In the genomic region with DNA sequence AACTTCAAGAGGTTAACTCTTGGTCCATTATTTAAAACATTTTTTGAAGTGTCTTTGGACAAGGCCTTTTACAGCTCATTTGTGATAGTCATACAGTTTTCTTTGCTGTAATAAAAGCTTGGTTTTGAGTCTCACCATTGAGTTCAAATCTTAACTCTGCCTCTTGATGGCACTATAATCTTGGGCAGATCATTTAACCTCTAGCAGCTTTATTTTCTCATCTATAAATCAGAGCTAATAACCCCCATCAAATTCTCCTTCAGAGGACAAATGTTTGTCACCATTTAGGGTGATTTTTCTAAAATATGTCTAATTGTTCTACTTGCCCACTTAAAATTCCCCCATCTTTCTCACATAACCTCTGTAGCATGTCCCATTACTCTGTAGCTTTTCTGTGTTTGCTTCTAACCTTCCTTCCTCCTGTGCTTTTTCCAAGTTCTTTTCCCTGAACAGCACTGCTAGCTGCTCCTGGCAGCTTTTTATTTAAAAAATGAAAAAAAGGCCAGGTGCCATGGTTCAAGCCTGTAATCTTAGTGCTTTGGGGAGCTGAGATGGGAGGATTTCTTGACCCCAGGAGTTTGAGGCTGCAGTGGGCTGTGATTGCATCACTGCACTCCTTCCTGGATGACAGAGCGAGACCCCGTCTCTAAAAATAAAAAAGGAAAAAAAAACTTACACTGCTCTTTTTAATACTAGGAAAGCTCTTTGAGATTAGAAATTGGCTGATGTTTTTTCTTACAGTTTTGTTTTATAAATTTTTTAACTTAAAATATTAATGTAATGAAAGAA, we compare ENCODE assay signal across 12 cellular contexts. TPM values are rescaled to one million over a fixed set of nuclear protein-coding genes. Genes with fewer than 3 reads are reported as not detected.
A peak's percentile ranks its signal among the peaks of the same experiment; 100 is the strongest.
DNase-seq lines count a peak whose midpoint lies in the region; ATAC-seq and TF ChIP-seq lines count a peak whose summit lies in the region.
"Had no signal": no experiment of that assay in that cellular context is flagged by ENCODE, and none has a peak within 500 bp of the region (broad histone marks: within the 10 kb centered on the region; RNA-seq: fewer than 3 reads in every experiment).

No MANE protein-coding gene starts in this region.

- no peaks in the 10 kb centered on the region for H3K27me3 ChIP-seq in cardiac muscle cell
- H3K27me3 ChIP-seq in right cardiac atrium (ENCODE audit: control insufficient read depth, insufficient read depth): no peaks in the 10 kb centered on the region
- no peaks in the 10 kb centered on the region for H3K27me3 ChIP-seq in left lung

- H3K9me3 ChIP-seq in cardiac muscle cell (ENCODE audit: low read depth): no peaks in the 10 kb centered on the region
- H3K9me3 ChIP-seq in right cardiac atrium (ENCODE audit: control insufficient read depth, low read length): no peaks in the 10 kb centered on the region
- no peaks in the 10 kb centered on the region for H3K9me3 ChIP-seq in left lung

- WGBS in right cardiac atrium: 60% methylated on average over 2 of the region's 2 CpGs

- H3K27ac ChIP-seq in cardiac muscle cell (peak overlapping the region; percentile 61), right cardiac atrium (ENCODE audit: low read length) (no peak overlapping the region), substantia nigra (ENCODE audit: low read depth, low read length, poor library complexity, severe bottlenecking) (no peak overlapping the region), left lung (no peak overlapping the region)
- H3K27ac ChIP-seq: PC-9 had no signal

- TF ChIP-seq CTCF in cardiac muscle cell (IDR thresholded peaks at IDR 0.05; ENCODE audit: low read depth, low read length) (no peak), fibroblast of pulmonary artery (IDR thresholded peaks at IDR 0.05; ENCODE audit: low read length, missing control alignments) (peak; percentile 27), left lung (IDR thresholded peaks at IDR 0.05) (peak in 1 of 2 donors; percentile 20)

- ATAC-seq in right cardiac atrium: no peak
- ATAC-seq in HG02852 (IDR thresholded peaks at IDR 0.05; ENCODE audit: unreplicated experiment): no peak
- no peak for ATAC-seq in left lung

- DNase-seq in cardiac muscle cell (ENCODE audit: low read depth in 1 of 2, low spot score in 1 of 2) (no peak), right cardiac atrium (no peak), NCI-H69 (lab: John Stamatoyannopoulos, UW) (peak; percentile 8), fibroblast of pulmonary artery (ENCODE audit: low read depth) (peak; percentile 24), substantia nigra (lab: John Stamatoyannopoulos, UW) (no peak), foreskin melanocyte (no peak), left lung (no peak)
- DNase-seq: activated CD4-positive, alpha-beta memory T cell treated with anti-CD3 and anti-CD28 coated beads for 36 hours; amniotic stem cell; COR-L47; PC-9 had no signal

- H3K4me3 ChIP-seq in cardiac muscle cell: no peak overlapping the region
- no peak overlapping the region for H3K4me3 ChIP-seq in right cardiac atrium (ENCODE audit: low read length)
- H3K4me3 ChIP-seq in fibroblast of pulmonary artery (replicated peaks; ENCODE audit: low read depth, low read length): no peak overlapping the region
- H3K4me3 ChIP-seq in left lung: no peak overlapping the region
- H3K4me3 ChIP-seq: PC-9 had no signal

- intact Hi-C loops in right cardiac atrium (cut with DNase I) (no loop called here), left lung (cut with DNase I) (no loop called here)

- H3K4me1 ChIP-seq in cardiac muscle cell (ENCODE audit: low read depth) (peaks cover 38% of the 10 kb centered on the region), right cardiac atrium (ENCODE audit: control insufficient read depth, insufficient read depth, low read length) (peaks cover 4% of the 10 kb centered on the region), left lung (peaks cover 16 to 56% of the 10 kb centered on the region in 2 donors)

- H3K36me3 ChIP-seq in cardiac muscle cell: no peaks in the 10 kb centered on the region
- no peaks in the 10 kb centered on the region for H3K36me3 ChIP-seq in left lung

RNA-seq across cellular contexts. Expression of a gene that starts 28.5 kb away (rescaled TPM):
- total RNA-seq in cardiac muscle cell: 198 and 202 TPM in 2 replicates
- polyA plus RNA-seq in cardiac muscle cell: 26.8 and 33.5 TPM in 2 replicates
- 10 to 100 TPM; 47.9 to 64.4 (median 53.0) TPM for total RNA-seq in right cardiac atrium
- polyA plus RNA-seq in right cardiac atrium: 51.8 TPM
- 10 to 100 TPM; 89.1 to 96.9 TPM for total RNA-seq in left lung

Comparison
In these comparisons a context has a peak if more than half of its experiments do, and no peak if none do; other contexts are left out.
1. DNase-seq: peak in NCI-H69 (single experiment) and fibroblast of pulmonary artery (single experiment); none in cardiac muscle cell (0 of 2), right cardiac atrium (0 of 3), substantia nigra (0 of 49), foreskin melanocyte (single experiment) and left lung (0 of 2).